Comparison of ENCODE assay signal across 1 cellular context in genomic region chr1:28233264-28233606, GRCh38.
TF ChIP-seq lines count a peak whose summit lies in the region.

No MANE protein-coding gene starts in this region.

TF ChIP-seq in GM12878, 131 proteins besides CTCF, POLR2A, EP300 and RAD21:
- no peak for TF ChIP-seq SREBF1 (IDR thresholded peaks at IDR 0.05; ENCODE audit: low read length)
- TF ChIP-seq, protein P1, sequence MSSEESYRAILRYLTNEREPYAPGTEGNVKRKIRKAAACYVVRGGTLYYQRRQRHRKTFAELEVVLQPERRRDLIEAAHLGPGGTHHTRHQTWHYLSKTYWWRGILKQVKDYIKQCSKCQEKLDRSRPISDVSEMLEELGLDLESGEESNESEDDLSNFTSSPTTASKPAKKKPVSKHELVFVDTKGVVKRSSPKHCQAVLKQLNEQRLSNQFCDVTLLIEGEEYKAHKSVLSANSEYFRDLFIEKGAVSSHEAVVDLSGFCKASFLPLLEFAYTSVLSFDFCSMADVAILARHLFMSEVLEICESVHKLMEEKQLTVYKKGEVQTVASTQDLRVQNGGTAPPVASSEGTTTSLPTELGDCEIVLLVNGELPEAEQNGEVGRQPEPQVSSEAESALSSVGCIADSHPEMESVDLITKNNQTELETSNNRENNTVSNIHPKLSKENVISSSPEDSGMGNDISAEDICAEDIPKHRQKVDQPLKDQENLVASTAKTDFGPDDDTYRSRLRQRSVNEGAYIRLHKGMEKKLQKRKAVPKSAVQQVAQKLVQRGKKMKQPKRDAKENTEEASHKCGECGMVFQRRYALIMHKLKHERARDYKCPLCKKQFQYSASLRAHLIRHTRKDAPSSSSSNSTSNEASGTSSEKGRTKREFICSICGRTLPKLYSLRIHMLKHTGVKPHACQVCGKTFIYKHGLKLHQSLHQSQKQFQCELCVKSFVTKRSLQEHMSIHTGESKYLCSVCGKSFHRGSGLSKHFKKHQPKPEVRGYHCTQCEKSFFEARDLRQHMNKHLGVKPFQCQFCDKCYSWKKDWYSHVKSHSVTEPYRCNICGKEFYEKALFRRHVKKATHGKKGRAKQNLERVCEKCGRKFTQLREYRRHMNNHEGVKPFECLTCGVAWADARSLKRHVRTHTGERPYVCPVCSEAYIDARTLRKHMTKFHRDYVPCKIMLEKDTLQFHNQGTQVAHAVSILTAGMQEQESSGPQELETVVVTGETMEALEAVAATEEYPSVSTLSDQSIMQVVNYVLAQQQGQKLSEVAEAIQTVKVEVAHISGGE (CRISPR knock-in tag; IDR thresholded peaks at IDR 0.05): no peak
- TF ChIP-seq, protein P2, sequence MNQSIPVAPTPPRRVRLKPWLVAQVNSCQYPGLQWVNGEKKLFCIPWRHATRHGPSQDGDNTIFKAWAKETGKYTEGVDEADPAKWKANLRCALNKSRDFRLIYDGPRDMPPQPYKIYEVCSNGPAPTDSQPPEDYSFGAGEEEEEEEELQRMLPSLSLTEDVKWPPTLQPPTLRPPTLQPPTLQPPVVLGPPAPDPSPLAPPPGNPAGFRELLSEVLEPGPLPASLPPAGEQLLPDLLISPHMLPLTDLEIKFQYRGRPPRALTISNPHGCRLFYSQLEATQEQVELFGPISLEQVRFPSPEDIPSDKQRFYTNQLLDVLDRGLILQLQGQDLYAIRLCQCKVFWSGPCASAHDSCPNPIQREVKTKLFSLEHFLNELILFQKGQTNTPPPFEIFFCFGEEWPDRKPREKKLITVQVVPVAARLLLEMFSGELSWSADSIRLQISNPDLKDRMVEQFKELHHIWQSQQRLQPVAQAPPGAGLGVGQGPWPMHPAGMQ (IDR thresholded peaks at IDR 0.05; ENCODE audit: borderline replicate concordance): no peak
- TF ChIP-seq KLF5 (IDR thresholded peaks at IDR 0.05; ENCODE audit: partially characterized antibody): no peak
- TF ChIP-seq, protein P3, sequence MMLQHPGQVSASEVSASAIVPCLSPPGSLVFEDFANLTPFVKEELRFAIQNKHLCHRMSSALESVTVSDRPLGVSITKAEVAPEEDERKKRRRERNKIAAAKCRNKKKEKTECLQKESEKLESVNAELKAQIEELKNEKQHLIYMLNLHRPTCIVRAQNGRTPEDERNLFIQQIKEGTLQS (IDR thresholded peaks at IDR 0.05; ENCODE audit: borderline replicate concordance, extremely low read depth, low read depth, low read length): no peak
- no peak for TF ChIP-seq YY1 (IDR thresholded peaks at IDR 0.05; ENCODE audit: low read depth, low read length)
- TF ChIP-seq HDAC6 (IDR thresholded peaks at IDR 0.05; ENCODE audit: unreplicated experiment): no peak
